Comparison of ENCODE assay signal across 10 cellular contexts in the genomic region with DNA sequence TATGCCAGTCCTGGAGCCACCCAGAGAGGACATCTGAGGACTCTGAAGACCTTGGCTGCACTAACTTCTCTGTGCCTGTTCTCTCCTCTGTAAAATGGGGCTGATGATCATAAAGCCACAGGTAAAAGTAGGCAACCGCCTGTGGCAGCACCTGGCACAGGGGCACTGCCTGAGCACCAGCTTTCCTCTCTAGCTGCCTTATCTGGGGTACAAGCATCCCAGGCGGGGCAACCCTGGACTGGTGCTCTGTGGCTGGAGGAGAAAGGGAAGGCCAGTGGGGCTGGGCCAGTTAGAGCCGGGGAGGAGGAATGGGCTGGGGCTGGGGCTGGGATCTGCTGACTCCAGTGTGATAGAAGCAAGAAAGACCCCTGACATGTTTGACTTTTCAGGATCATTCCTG. TPM values are rescaled to one million over a fixed set of nuclear protein-coding genes. Genes with fewer than 3 reads are reported as not detected.
"Had no signal": no experiment of that assay in that cellular context is flagged by ENCODE, and none has a peak within 500 bp of the region (broad histone marks: within the 10 kb centered on the region; RNA-seq: fewer than 3 reads in every experiment).

No MANE protein-coding gene starts in this region.

RNA-seq across cellular contexts. Expression of a gene that starts 18.2 kb away (rescaled TPM):
- total RNA-seq: OCI-LY7, PC-9, Peyer's patch, Right ventricle myocardium inferior, Right ventricle myocardium superior, RPMI7951, SJCRH30, SJSA1, SK-MEL-5 had no signal
- polyA plus RNA-seq: SK-N-SH had no signal
